ENCODE assay signal across 1 cellular context in the genomic region with DNA sequence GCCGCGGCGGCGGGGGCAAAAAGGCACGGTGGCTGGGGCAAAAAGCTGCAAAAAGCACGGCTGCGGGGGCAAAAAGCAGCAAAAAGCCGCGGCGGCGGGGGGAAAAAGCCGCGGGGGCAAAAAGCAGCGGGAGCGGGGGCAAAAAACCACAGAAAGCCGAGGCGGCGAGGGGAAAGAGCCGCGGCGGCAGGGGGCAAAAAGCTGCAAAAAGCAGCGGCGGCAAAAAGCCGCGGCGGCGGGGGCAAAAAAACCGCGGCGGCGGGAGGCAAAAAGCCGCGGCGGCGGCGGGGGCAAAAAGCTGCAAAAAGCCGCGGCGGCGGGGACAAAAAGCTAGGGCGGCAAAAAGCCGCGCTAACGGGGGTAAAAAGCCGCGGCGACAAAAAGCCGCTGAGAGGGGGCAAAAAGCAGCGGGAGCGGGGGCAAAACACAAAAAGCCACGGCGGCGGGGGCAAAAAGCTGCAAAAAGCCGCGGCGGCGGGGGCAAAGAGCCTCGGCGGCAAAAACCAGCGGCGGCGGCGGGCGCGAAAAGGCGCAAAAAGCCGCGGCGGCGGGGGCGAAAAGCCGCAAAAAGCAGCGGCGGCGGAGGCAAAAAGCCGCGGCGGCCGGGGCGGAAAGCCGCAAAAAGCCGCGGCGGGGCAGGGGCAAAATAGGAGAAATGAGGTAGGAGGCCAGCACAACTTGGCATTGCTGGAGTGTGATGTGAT.
TF ChIP-seq lines count a peak whose summit lies in the region.

No MANE protein-coding gene starts in this region.

TF ChIP-seq in IMR-90, 13 proteins besides CTCF, POLR2A, EP300 and RAD21:
- TF ChIP-seq, protein P1, sequence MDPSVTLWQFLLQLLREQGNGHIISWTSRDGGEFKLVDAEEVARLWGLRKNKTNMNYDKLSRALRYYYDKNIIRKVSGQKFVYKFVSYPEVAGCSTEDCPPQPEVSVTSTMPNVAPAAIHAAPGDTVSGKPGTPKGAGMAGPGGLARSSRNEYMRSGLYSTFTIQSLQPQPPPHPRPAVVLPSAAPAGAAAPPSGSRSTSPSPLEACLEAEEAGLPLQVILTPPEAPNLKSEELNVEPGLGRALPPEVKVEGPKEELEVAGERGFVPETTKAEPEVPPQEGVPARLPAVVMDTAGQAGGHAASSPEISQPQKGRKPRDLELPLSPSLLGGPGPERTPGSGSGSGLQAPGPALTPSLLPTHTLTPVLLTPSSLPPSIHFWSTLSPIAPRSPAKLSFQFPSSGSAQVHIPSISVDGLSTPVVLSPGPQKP (IDR thresholded peaks at IDR 0.05; ENCODE audit: borderline replicate concordance, low read depth, low read length): no peak
- TF ChIP-seq RCOR1 (IDR thresholded peaks at IDR 0.05; ENCODE audit: insufficient replicate concordance, low read length): no peak
- no peak for TF ChIP-seq CEBPB (IDR thresholded peaks at IDR 0.05; ENCODE audit: low read depth, low read length)
- TF ChIP-seq MXI1 (IDR thresholded peaks at IDR 0.05; ENCODE audit: borderline replicate concordance, low read depth, low read length): no peak
- no peak for TF ChIP-seq CHD1 (IDR thresholded peaks at IDR 0.05; ENCODE audit: low read depth, low read length)
- TF ChIP-seq MAZ (IDR thresholded peaks at IDR 0.05; ENCODE audit: borderline replicate concordance, low read depth, low read length): no peak
- TF ChIP-seq, protein P2, sequence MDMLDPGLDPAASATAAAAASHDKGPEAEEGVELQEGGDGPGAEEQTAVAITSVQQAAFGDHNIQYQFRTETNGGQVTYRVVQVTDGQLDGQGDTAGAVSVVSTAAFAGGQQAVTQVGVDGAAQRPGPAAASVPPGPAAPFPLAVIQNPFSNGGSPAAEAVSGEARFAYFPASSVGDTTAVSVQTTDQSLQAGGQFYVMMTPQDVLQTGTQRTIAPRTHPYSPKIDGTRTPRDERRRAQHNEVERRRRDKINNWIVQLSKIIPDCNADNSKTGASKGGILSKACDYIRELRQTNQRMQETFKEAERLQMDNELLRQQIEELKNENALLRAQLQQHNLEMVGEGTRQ (IDR thresholded peaks at IDR 0.05; ENCODE audit: low read depth, low read length): no peak
- no peak for TF ChIP-seq RFX5 (IDR thresholded peaks at IDR 0.05; ENCODE audit: low read depth, low read length)
- no peak for TF ChIP-seq SMC3 (IDR thresholded peaks at IDR 0.05; ENCODE audit: low read depth, low read length)
- TF ChIP-seq MAFK (IDR thresholded peaks at IDR 0.05; ENCODE audit: low read depth, low read length): no peak
- no peak for TF ChIP-seq BHLHE40 (IDR thresholded peaks at IDR 0.05; ENCODE audit: low read depth, low read length)
- TF ChIP-seq FOS (IDR thresholded peaks at IDR 0.05; ENCODE audit: low read depth, low read length): no peak
- no peak for TF ChIP-seq NFE2L2 (IDR thresholded peaks at IDR 0.05; ENCODE audit: low read depth, low read length)
